In genomic region chr2:26295511-26295910, GRCh38 we compare ENCODE assay signal across 26 cellular contexts. TPM values are rescaled to one million over a fixed set of nuclear protein-coding genes. Genes with fewer than 3 reads are reported as not detected.
"Had no signal": no experiment of that assay in that cellular context is flagged by ENCODE, and none has a peak within 500 bp of the region (broad histone marks: within the 10 kb centered on the region; RNA-seq: fewer than 3 reads in every experiment).

No MANE protein-coding gene starts in this region.

- H3K4me3 ChIP-seq: colonic mucosa, esophagus squamous epithelium, gastrocnemius medialis, heart right ventricle, left lung, lower lobe of right lung, mucosa of descending colon had no signal

- ATAC-seq: effector memory CD8-positive, alpha-beta T cell; esophagus mucosa; gastrocnemius medialis; heart right ventricle; left cardiac atrium; left lung; left ventricle myocardium superior; lower lobe of right lung; mucosa of descending colon had no signal

- H3K27me3 ChIP-seq: colonic mucosa, esophagus squamous epithelium, gastrocnemius medialis, heart right ventricle, left lung had no signal

- DNase-seq: colonic mucosa; cortex of kidney; effector CD8-positive, alpha-beta T cell; effector memory CD8-positive, alpha-beta T cell; endodermal cell; erythroblast; esophagus squamous epithelium; foreskin fibroblast; foreskin melanocyte; gastrocnemius medialis; glutamatergic neuron; head of caudate nucleus; heart right ventricle; hippocampal formation; left cardiac atrium; left lung; left ventricle myocardium superior; lower lobe of right lung; mesenchymal stem cell; mucosa of descending colon; naive B cell had no signal

- H3K4me1 ChIP-seq: colonic mucosa had no signal

- H3K36me3 ChIP-seq: colonic mucosa had no signal

- H3K9me3 ChIP-seq: colonic mucosa, esophagus squamous epithelium, gastrocnemius medialis, heart right ventricle, left lung, lower lobe of right lung, mucosa of descending colon had no signal

- H3K27ac ChIP-seq: colonic mucosa, epithelial cell of prostate, esophagus squamous epithelium, gastrocnemius medialis, heart right ventricle, left lung, lower lobe of right lung had no signal

- FAIRE-seq: endometrium, islet of Langerhans, keratinocyte had no signal

RNA-seq across cellular contexts. Expression of gene ADGRF3, which starts 51.1 kb away (rescaled TPM):
- total RNA-seq: gastrocnemius medialis, left ventricle myocardium superior had no signal
